Comparison of ENCODE assay signal across 8 cellular contexts in the genomic region with DNA sequence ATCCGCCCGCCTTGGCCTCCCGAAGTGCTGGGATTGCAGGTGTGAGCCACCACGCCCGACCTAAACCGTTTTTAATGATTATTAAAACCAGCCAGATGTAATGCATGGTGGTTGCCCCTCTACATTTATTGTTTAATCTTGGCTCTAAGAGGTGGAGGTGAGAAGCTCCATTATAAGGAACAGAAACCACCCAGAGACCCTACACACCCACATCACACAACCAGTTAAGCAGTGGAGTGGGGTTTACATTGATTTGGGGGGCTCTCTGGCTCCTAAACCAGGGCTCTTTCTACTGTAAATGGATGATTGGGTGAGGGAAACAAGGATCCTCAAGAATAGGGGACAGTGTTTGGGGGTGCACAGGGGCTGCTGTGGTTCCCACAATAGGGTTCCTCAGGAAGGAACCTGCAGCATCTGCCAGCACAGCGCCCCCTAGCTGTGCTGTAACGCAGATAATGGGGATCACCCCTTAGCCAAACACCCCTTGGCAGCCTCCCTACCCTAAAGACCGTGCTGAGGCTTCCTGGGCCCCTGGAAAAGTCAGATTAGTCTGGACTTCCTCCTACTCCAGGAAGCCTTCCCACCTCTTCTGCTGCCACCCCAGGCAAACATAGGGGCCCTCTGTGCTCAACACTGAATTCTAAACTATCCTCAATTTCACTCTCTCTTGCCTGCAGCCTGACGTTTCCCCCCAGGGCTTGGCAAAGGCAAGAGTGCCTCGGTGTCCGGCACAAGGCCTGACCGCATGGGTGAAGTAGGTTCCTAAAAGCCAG. TPM values are rescaled to one million over a fixed set of nuclear protein-coding genes. Genes with fewer than 3 reads are reported as not detected.
A peak's percentile ranks its signal among the peaks of the same experiment; 100 is the strongest.
DNase-seq lines count a peak whose midpoint lies in the region; ATAC-seq and TF ChIP-seq lines count a peak whose summit lies in the region.

No MANE protein-coding gene starts in this region.

- peaks cover 36% of the 10 kb centered on the region for H3K4me1 Mint-ChIP-seq in CD14-positive monocyte
- H3K4me1 Mint-ChIP-seq in effector memory CD8-positive, alpha-beta T cell (ENCODE audit: low read depth in 2 of 2): peaks cover 19 to 24% of the 10 kb centered on the region in 2 donors
- peaks cover 12 to 14% of the 10 kb centered on the region in 2 donors for H3K4me1 Mint-ChIP-seq in natural killer cell treated with Interleukin-12 subunit alpha and Interleukin-12 subunit beta and Interleukin-15 and Interleukin-18, amount 100 ng/mL, for 72 hours (ENCODE audit: low read depth in 2 of 2)

- H3K4me1 ChIP-seq in KMS-11 (ENCODE audit: low read depth, poor library complexity, severe bottlenecking) (peaks cover 17% of the 10 kb centered on the region), transverse colon (peaks cover 48 to 73% (median 63%) of the 10 kb centered on the region in 4 donors)

- no peaks in the 10 kb centered on the region for H3K9me3 Mint-ChIP-seq in CD14-positive monocyte
- H3K9me3 Mint-ChIP-seq in effector memory CD8-positive, alpha-beta T cell: no peaks in the 10 kb centered on the region
- H3K9me3 Mint-ChIP-seq in natural killer cell treated with Interleukin-12 subunit alpha and Interleukin-12 subunit beta and Interleukin-15 and Interleukin-18, amount 100 ng/mL, for 72 hours: no peaks in the 10 kb centered on the region

- H3K9ac ChIP-seq in KMS-11: no peak overlapping the region

- peak overlapping the region in 1 of 2 donors; percentile 60 for H3K4me3 Mint-ChIP-seq in CD14-positive monocyte
- peak overlapping the region; percentile 56 to 57 for H3K4me3 Mint-ChIP-seq in effector memory CD8-positive, alpha-beta T cell
- peak overlapping the region; percentile 47 for H3K4me3 Mint-ChIP-seq in natural killer cell treated with Interleukin-12 subunit alpha and Interleukin-12 subunit beta and Interleukin-15 and Interleukin-18, amount 100 ng/mL, for 72 hours

- peaks cover 0 to 1% (median 0%) of the 10 kb centered on the region in 3 donors for H3K27me3 Mint-ChIP-seq in CD14-positive monocyte (ENCODE audit: low read depth in 3 of 3)
- no peaks in the 10 kb centered on the region for H3K27me3 Mint-ChIP-seq in effector memory CD8-positive, alpha-beta T cell
- no peaks in the 10 kb centered on the region for H3K27me3 Mint-ChIP-seq in natural killer cell treated with Interleukin-12 subunit alpha and Interleukin-12 subunit beta and Interleukin-15 and Interleukin-18, amount 100 ng/mL, for 72 hours

- no peak overlapping the region for H2AFZ ChIP-seq in KMS-11 (ENCODE audit: low read depth)

- TF ChIP-seq CTCF in CD14-positive monocyte (IDR thresholded peaks at IDR 0.05) (peak; percentile 95), KMS-11 (conservative IDR thresholded peaks at IDR 0.05; ENCODE audit: low read depth, low read length) (peak; percentile 83), transverse colon (IDR thresholded peaks at IDR 0.05) (peak; percentile 61 to 77 (median 70))

- peak overlapping the region in 2 of 7 donors; percentile 38 to 43 for H3K27ac Mint-ChIP-seq in CD14-positive monocyte
- H3K27ac Mint-ChIP-seq in effector memory CD8-positive, alpha-beta T cell: no peak overlapping the region
- no peak overlapping the region for H3K27ac Mint-ChIP-seq in natural killer cell treated with Interleukin-12 subunit alpha and Interleukin-12 subunit beta and Interleukin-15 and Interleukin-18, amount 100 ng/mL, for 72 hours

- in situ Hi-C loops in transverse colon (cut with MboI; ENCODE audit: low pct_ligation_motif_present in 1 of 4, low pct_unique_long_range_greater_than_20kb in 1 of 4, low sequenced_read_pairs in 3 of 4): no loop called here

- peaks cover 16 to 27% of the 10 kb centered on the region in 2 donors for H3K36me3 Mint-ChIP-seq in CD14-positive monocyte
- no peaks in the 10 kb centered on the region for H3K36me3 Mint-ChIP-seq in effector memory CD8-positive, alpha-beta T cell (ENCODE audit: insufficient read depth)
- no peaks in the 10 kb centered on the region for H3K36me3 Mint-ChIP-seq in natural killer cell treated with Interleukin-12 subunit alpha and Interleukin-12 subunit beta and Interleukin-15 and Interleukin-18, amount 100 ng/mL, for 72 hours

- TF ChIP-seq POLR2A in transverse colon (IDR thresholded peaks at IDR 0.05): no peak

- H4K20me1 ChIP-seq in KMS-11 (ENCODE audit: insufficient read depth): no peaks in the 10 kb centered on the region

- peak; percentile 56 for ATAC-seq in effector memory CD8-positive, alpha-beta T cell (replicated peaks)
- no peak for ATAC-seq in natural killer cell treated with Interleukin-12 subunit alpha and Interleukin-12 subunit beta and Interleukin-15 and Interleukin-18, amount 100 ng/mL, for 72 hours

- H3K27ac ChIP-seq in KMS-11 (no peak overlapping the region), transverse colon (peak overlapping the region; percentile 92 to 99 (median 99))

- H3K79me2 ChIP-seq in KMS-11 (ENCODE audit: insufficient read depth, low read depth): no peaks in the 10 kb centered on the region

- no peak for DNase-seq in CD14-positive monocyte (ENCODE audit: low spot score)
- DNase-seq in activated CD4-positive, alpha-beta T cell treated with anti-CD3 and anti-CD28 coated beads, Interleukin-2, amount 50 U/mL, for 4 hours: peak; percentile 40
- peak; percentile 46 to 51 (median 48) for DNase-seq in effector memory CD8-positive, alpha-beta T cell
- no peak for DNase-seq in natural killer cell treated with Interleukin-12 subunit alpha and Interleukin-12 subunit beta and Interleukin-15 and Interleukin-18, amount 100 ng/mL, for 72 hours (ENCODE audit: low spot score)
- peak; percentile 53 for DNase-seq in transverse colon
- no peak for DNase-seq in NCI-H2107 (lab: John Stamatoyannopoulos, UW)
- no peak for DNase-seq in NCI-H1436 (lab: John Stamatoyannopoulos, UW)

- intact Hi-C loops in CD14-positive monocyte (cut with micrococcal nuclease) (no loop called here), transverse colon (cut with DNase I; ENCODE audit: low total_unique reads) (no loop called here)

- no peak overlapping the region for H3K4me3 ChIP-seq in KMS-11 (IDR thresholded peaks at IDR 0.05; ENCODE audit: insufficient read depth, low read depth, low read length)
- no peak overlapping the region for H3K4me3 ChIP-seq in transverse colon

- WGBS in transverse colon (ENCODE audit: low coverage in 1 of 2), 2 donors: 39 to 42% methylated on average over 5 to 13 of the region's 13 CpGs

- H3K27me3 ChIP-seq in KMS-11 (ENCODE audit: insufficient read depth, low read depth): no peaks in the 10 kb centered on the region
- H3K27me3 ChIP-seq in transverse colon: no peaks in the 10 kb centered on the region

- H3K4me2 ChIP-seq in KMS-11: no peak overlapping the region

- no peaks in the 10 kb centered on the region for H3K9me3 ChIP-seq in transverse colon

- TF ChIP-seq EP300 in transverse colon (IDR thresholded peaks at IDR 0.05; ENCODE audit: low read depth): no peak

- H3K36me3 ChIP-seq in KMS-11 (ENCODE audit: insufficient read depth) (no peaks in the 10 kb centered on the region), transverse colon (peaks cover 0 to 5% (median 0%) of the 10 kb centered on the region in 4 donors)

RNA-seq across cellular contexts. Expression of a gene that starts 2.4 kb away (rescaled TPM):
- polyA plus RNA-seq in CD14-positive monocyte: 10 to 100 TPM; 51.2 to 53.7 TPM
- 10 to 100 TPM; 27.6 to 51.1 TPM for total RNA-seq in natural killer cell treated with Interleukin-12 subunit alpha and Interleukin-12 subunit beta and Interleukin-15 and Interleukin-18, amount 100 ng/mL, for 72 hours
- 100 to 1,000 TPM; 407 to 964 (median 541) TPM for total RNA-seq in transverse colon

RNA-seq across cellular contexts. Expression of a gene that starts 2.6 kb away (rescaled TPM):
- 10 to 100 TPM; 34.5 to 41.7 TPM for polyA plus RNA-seq in CD14-positive monocyte
- 10 to 100 TPM; 12.2 to 17.9 TPM for total RNA-seq in natural killer cell treated with Interleukin-12 subunit alpha and Interleukin-12 subunit beta and Interleukin-15 and Interleukin-18, amount 100 ng/mL, for 72 hours
- 100 to 1,000 TPM; 246 to 719 (median 557) TPM for total RNA-seq in transverse colon

RNA-seq across cellular contexts. Expression of a gene that starts 29.6 kb away (rescaled TPM):
- 1 to 10 TPM; 8.4 to 9.0 TPM for polyA plus RNA-seq in CD14-positive monocyte
- total RNA-seq in natural killer cell treated with Interleukin-12 subunit alpha and Interleukin-12 subunit beta and Interleukin-15 and Interleukin-18, amount 100 ng/mL, for 72 hours: 10 to 100 TPM; 30.5 to 43.8 TPM
- 10 to 100 TPM; 11.2 to 61.3 (median 35.1) TPM for total RNA-seq in transverse colon

Comparison
In these comparisons a context has a peak if more than half of its experiments do, and no peak if none do; other contexts are left out.
1. DNase-seq: peak in activated CD4-positive, alpha-beta T cell treated with anti-CD3 and anti-CD28 coated beads, Interleukin-2, amount 50 U/mL, for 4 hours (2 of 2), effector memory CD8-positive, alpha-beta T cell (3 of 3) and transverse colon (single experiment); none in CD14-positive monocyte (single experiment), natural killer cell treated with Interleukin-12 subunit alpha and Interleukin-12 subunit beta and Interleukin-15 and Interleukin-18, amount 100 ng/mL, for 72 hours (single experiment), NCI-H2107 (single experiment) and NCI-H1436 (single experiment).
2. RNA of a gene that starts 2.4 kb away (total RNA-seq): 407 to 964 TPM in transverse colon; 27.6 to 51.1 TPM in natural killer cell treated with Interleukin-12 subunit alpha and Interleukin-12 subunit beta and Interleukin-15 and Interleukin-18, amount 100 ng/mL, for 72 hours; every median in the first group is over 4 times any median in the second.
3. RNA of a gene that starts 2.6 kb away (total RNA-seq): 246 to 719 TPM in transverse colon; 12.2 to 17.9 TPM in natural killer cell treated with Interleukin-12 subunit alpha and Interleukin-12 subunit beta and Interleukin-15 and Interleukin-18, amount 100 ng/mL, for 72 hours; every median in the first group is over 10 times any median in the second.
4. Peak in every context shown above with its lines, with median percentiles within 50 percentile points of each other: CTCF ChIP-seq.